17 cellular contexts compared by ENCODE assay signal in genomic region chr3:16813336-16813735, GRCh38.
A peak's percentile ranks its signal among the peaks of the same experiment; 100 is the strongest.
DNase-seq lines count a peak whose midpoint lies in the region; ATAC-seq, FAIRE-seq and TF ChIP-seq lines count a peak whose summit lies in the region.
"Had no signal": no experiment of that assay in that cellular context is flagged by ENCODE, and none has a peak within 500 bp of the region (broad histone marks: within the 10 kb centered on the region; RNA-seq: fewer than 3 reads in every experiment).

No MANE protein-coding gene starts in this region.

- no peak overlapping the region for H3K4me3 ChIP-seq in H1 (ENCODE audit: extremely low read depth in 1 of 4, insufficient read depth in 2 of 4, low read depth in 3 of 4, low read length in 4 of 4)
- peak overlapping the region; percentile 22 for H3K4me3 ChIP-seq in neural cell (ENCODE audit: low read length)
- H3K4me3 ChIP-seq: BLaER1 treated with 17β-estradiol and CSF1 and Interleukin-3, amounts not matched to agents 10 nM and 100 nM; GM23248; K562 had no signal

- H3K4me1 ChIP-seq in H1 (replicated peaks in 1 of 4; ENCODE audit: control insufficient read depth in 3 of 4, insufficient read depth in 4 of 4, low read length in 3 of 4), result peaks cover 0 to 13% (median 6%) of the 10 kb centered on the region in 4 experiments; a peak in 4 of 7 replicates

- H3K79me1 ChIP-seq in H1 (ENCODE audit: low read depth, low read length), result no peaks in the 10 kb centered on the region

- POLR2A ChIA-PET in H1 (lab: Charles Lee; ENCODE audit: partially characterized antibody), result no interaction called here

- H3K79me2 ChIP-seq in H1 (ENCODE audit: control insufficient read depth in 1 of 2, insufficient read depth in 2 of 2, low read length in 2 of 2) (no peaks in the 10 kb centered on the region), neural cell (replicated peaks; ENCODE audit: insufficient read depth, low read length) (no peaks in the 10 kb centered on the region)

- TF ChIP-seq CTCF in H1 (IDR thresholded peaks at IDR 0.05; ENCODE audit: control extremely low read depth in 1 of 3, insufficient read depth in 1 of 3, low read depth in 1 of 3, low read length in 3 of 3) (no peak), neural cell (IDR thresholded peaks at IDR 0.05; ENCODE audit: poor library complexity, severe bottlenecking) (no peak)

- H2BK15ac ChIP-seq in H1 (ENCODE audit: low read length), result no peak overlapping the region

- H3K9me3 ChIP-seq in H1 (ENCODE audit: insufficient read depth in 2 of 2, low read depth in 1 of 2, low read length in 1 of 2), result no peaks in the 10 kb centered on the region
- no peaks in the 10 kb centered on the region for H3K9me3 ChIP-seq in neural cell (ENCODE audit: low read length)

- H2BK5ac ChIP-seq in H1 (ENCODE audit: low read depth, low read length), result no peak overlapping the region

- H3K4me2 ChIP-seq in H1 (ENCODE audit: insufficient read depth in 1 of 2, low read depth in 2 of 2, low read length in 2 of 2) (no peak overlapping the region), neural cell (ENCODE audit: low read length) (no peak overlapping the region)
- H3K4me2 ChIP-seq: BLaER1 treated with 17β-estradiol and CSF1 and Interleukin-3, amounts not matched to agents 10 nM and 100 nM had no signal

- peak overlapping the region; percentile 41 for H2BK120ac ChIP-seq in H1 (replicated peaks; ENCODE audit: low read depth, low read length)

- no peaks in the 10 kb centered on the region for H3K9me2 ChIP-seq in neural cell (ENCODE audit: insufficient read depth, low read length)

- no peak overlapping the region for H3K9ac ChIP-seq in H1 (replicated peaks in 1 of 4; ENCODE audit: extremely low read depth in 1 of 4, low read depth in 3 of 4, low read length in 3 of 4)
- H3K9ac ChIP-seq in neural cell (ENCODE audit: low read length), result no peak overlapping the region
- H3K9ac ChIP-seq: BLaER1 treated with 17β-estradiol and CSF1 and Interleukin-3, amounts not matched to agents 10 nM and 100 nM; GM23248 had no signal

- no peak overlapping the region for H2BK20ac ChIP-seq in H1 (ENCODE audit: low read length)

- no peak overlapping the region for H3K18ac ChIP-seq in H1 (ENCODE audit: extremely low read depth, low read length)

- no peak for TF ChIP-seq EP300 in H1 (IDR thresholded peaks at IDR 0.05; ENCODE audit: borderline replicate concordance in 1 of 2, low read depth in 2 of 2, low read length in 2 of 2)
- no peak for TF ChIP-seq EP300 in neural cell (conservative IDR thresholded peaks at IDR 0.05; ENCODE audit: poor library complexity, severe bottlenecking)

- no peak overlapping the region for H3K14ac ChIP-seq in H1 (ENCODE audit: insufficient read length)

- DNase-seq in NCI-H82 (lab: John Stamatoyannopoulos, UW), result peak; percentile 12
- DNase-seq in NCI-H82 treated with DMSO at 0.1 percent for 48 hours (lab: John Stamatoyannopoulos, UW; ENCODE audit: unreplicated experiment), result no peak
- no peak for DNase-seq in H1 (ENCODE audit: low read depth in 1 of 2, low spot score in 2 of 2)
- no peak for DNase-seq in stimulated activated naive CD4-positive, alpha-beta T cell (lab: John Stamatoyannopoulos, UW)
- DNase-seq: CD8-positive, alpha-beta memory T cell; COR-L47; DMS153; DMS79; GF-D8; GM23248; HCEC 1CT had no signal

- no peak overlapping the region for H3K56ac ChIP-seq in H1 (replicated peaks; ENCODE audit: insufficient read length, low read depth, low read length)

- H3F3A ChIP-seq in neural cell (ENCODE audit: insufficient read depth, low read length, poor library complexity, severe bottlenecking), result no peaks in the 10 kb centered on the region

- H3K36me3 ChIP-seq in H1 (ENCODE audit: control insufficient read depth in 2 of 4, insufficient read depth in 4 of 4, low read length in 3 of 4) (no peaks in the 10 kb centered on the region), neural cell (ENCODE audit: insufficient read depth, low read length) (no peaks in the 10 kb centered on the region)
- H3K36me3 ChIP-seq: BLaER1 treated with 17β-estradiol and CSF1 and Interleukin-3, amounts not matched to agents 10 nM and 100 nM had no signal

- no peak overlapping the region for H3K23ac ChIP-seq in H1 (ENCODE audit: insufficient read length)

- no peak overlapping the region for H4K91ac ChIP-seq in H1 (replicated peaks; ENCODE audit: insufficient read length, low read length)

- H3K27ac ChIP-seq in H1 (ENCODE audit: low read depth, low read length) (no peak overlapping the region), neural cell (ENCODE audit: low read length) (no peak overlapping the region)
- H3K27ac ChIP-seq: BLaER1 treated with 17β-estradiol and CSF1 and Interleukin-3, amounts not matched to agents 10 nM and 100 nM; GM23248; HL-60 had no signal

- H4K8ac ChIP-seq in H1 (ENCODE audit: extremely low read depth, insufficient read depth, low read length), result no peak overlapping the region

- CTCF ChIA-PET in H1 (lab: Charles Lee; ENCODE audit: partially characterized antibody), result no interaction called here

- TF ChIP-seq POLR2A in H1 (IDR thresholded peaks at IDR 0.05; ENCODE audit: control extremely low read depth in 1 of 2, low read depth in 2 of 2, low read length in 2 of 2), result no peak

- H3K4ac ChIP-seq in H1 (replicated peaks; ENCODE audit: insufficient read length, low read depth, low read length), result no peak overlapping the region

- no peak for FAIRE-seq in H1 (lab: Jason Lieb, UNC)
- FAIRE-seq: H54, K562 had no signal

- H4K20me1 ChIP-seq in H1 (replicated peaks in 1 of 2; ENCODE audit: control insufficient read depth in 1 of 2, insufficient read depth in 2 of 2, low read length in 2 of 2) (no peaks in the 10 kb centered on the region), neural cell (ENCODE audit: insufficient read depth) (no peaks in the 10 kb centered on the region)
- H4K20me1 ChIP-seq: BLaER1 treated with 17β-estradiol and CSF1 and Interleukin-3, amounts not matched to agents 10 nM and 100 nM had no signal

- H2BK12ac ChIP-seq in H1 (ENCODE audit: low read depth, low read length), result no peak overlapping the region

- no peak for ATAC-seq in GM21528 (IDR thresholded peaks at IDR 0.05; ENCODE audit: low FRiP score, unreplicated experiment)
- ATAC-seq: K562 had no signal

- H3K27me3 ChIP-seq in H1 (replicated peaks in 1 of 4; ENCODE audit: control insufficient read depth in 3 of 4, extremely low read depth in 1 of 4, insufficient read depth in 3 of 4, low read length in 3 of 4) (no peaks in the 10 kb centered on the region), neural cell (ENCODE audit: insufficient read depth, low read depth, low read length) (no peaks in the 10 kb centered on the region)
- H3K27me3 ChIP-seq: BLaER1 treated with 17β-estradiol and CSF1 and Interleukin-3, amounts not matched to agents 10 nM and 100 nM had no signal

- TF ChIP-seq RAD21 in H1 (IDR thresholded peaks at IDR 0.05 in 1 of 2, conservative IDR thresholded peaks at IDR 0.05 in 1 of 2; ENCODE audit: low read depth in 2 of 2, low read length in 2 of 2), result no peak
- no peak for TF ChIP-seq RAD21 in neural cell (conservative IDR thresholded peaks at IDR 0.05)

- no peak overlapping the region for H2AFZ ChIP-seq in H1 (ENCODE audit: low read length)
- no peak overlapping the region for H2AFZ ChIP-seq in neural cell (ENCODE audit: low read depth, low read length)
- H2AFZ ChIP-seq: GM23248 had no signal

- H2AK5ac ChIP-seq in H1 (ENCODE audit: low read depth, low read length), result no peak overlapping the region

- H3K23me2 ChIP-seq in H1 (ENCODE audit: low read depth, low read length), result no peaks in the 10 kb centered on the region

- no peak overlapping the region for H4K5ac ChIP-seq in H1 (ENCODE audit: insufficient read length, low read depth, low read length)

TF ChIP-seq in H1, 55 proteins besides CTCF, POLR2A, EP300 and RAD21 (continues in another document):
- TF ChIP-seq, protein P1, sequence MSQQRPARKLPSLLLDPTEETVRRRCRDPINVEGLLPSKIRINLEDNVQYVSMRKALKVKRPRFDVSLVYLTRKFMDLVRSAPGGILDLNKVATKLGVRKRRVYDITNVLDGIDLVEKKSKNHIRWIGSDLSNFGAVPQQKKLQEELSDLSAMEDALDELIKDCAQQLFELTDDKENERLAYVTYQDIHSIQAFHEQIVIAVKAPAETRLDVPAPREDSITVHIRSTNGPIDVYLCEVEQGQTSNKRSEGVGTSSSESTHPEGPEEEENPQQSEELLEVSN (IDR thresholded peaks at IDR 0.05), result no peak
- no peak for TF ChIP-seq BRCA1 (IDR thresholded peaks at IDR 0.05; ENCODE audit: low read depth, low read length)
- TF ChIP-seq CTBP2 (IDR thresholded peaks at IDR 0.05; ENCODE audit: borderline replicate concordance, insufficient read depth, insufficient read length, low read length), result no peak
- TF ChIP-seq FOSL1 (IDR thresholded peaks at IDR 0.05; ENCODE audit: insufficient read depth, low read depth, low read length), result no peak
- no peak for TF ChIP-seq SAP30 (IDR thresholded peaks at IDR 0.05; ENCODE audit: insufficient read depth, insufficient replicate concordance, low read length)
- TF ChIP-seq EZH2 (IDR thresholded peaks at IDR 0.05; ENCODE audit: low read depth, low read length, severe bottlenecking), result no peak
- TF ChIP-seq CREB1 (IDR thresholded peaks at IDR 0.05), result no peak
- TF ChIP-seq PHF8 (conservative IDR thresholded peaks at IDR 0.05; ENCODE audit: low read depth, low read length), result no peak

TF ChIP-seq in neural cell, 6 proteins besides CTCF, POLR2A, EP300 and RAD21 (continues in another document):
- TF ChIP-seq SMC3 (conservative IDR thresholded peaks at IDR 0.05; ENCODE audit: poor library complexity) (no peak), MXI1 (conservative IDR thresholded peaks at IDR 0.05; ENCODE audit: poor library complexity, severe bottlenecking) (no peak)
